Comparison of ENCODE assay signal across 9 cellular contexts in genomic region chr16:57462978-57463362, GRCh38. TPM values are rescaled to one million over a fixed set of nuclear protein-coding genes. Genes with fewer than 3 reads are reported as not detected.
DNase-seq lines count a peak whose midpoint lies in the region; ATAC-seq, FAIRE-seq and TF ChIP-seq lines count a peak whose summit lies in the region.
"Had no signal": no experiment of that assay in that cellular context is flagged by ENCODE, and none has a peak within 500 bp of the region (broad histone marks: within the 10 kb centered on the region; RNA-seq: fewer than 3 reads in every experiment).

No MANE protein-coding gene starts in this region.

- no peaks in the 10 kb centered on the region for H3K27me3 ChIP-seq in HAP-1 (ENCODE audit: low read depth)

- no peak for TF ChIP-seq RAD21 in A549 (conservative IDR thresholded peaks at IDR 0.05 in 1 of 2, IDR thresholded peaks at IDR 0.05 in 1 of 2)

- no peaks in the 10 kb centered on the region for H3K9me3 Mint-ChIP-seq in activated T-helper 1 cell treated with anti-CD3 and anti-CD28 coated beads, Interleukin-12 subunit alpha, Interleukin-12 subunit beta, Interleukin-2, Interleukin-4 antibody, amounts not matched to agents 30 ng/mL and 10 ng/mL and 1 ng/mL, durations not matched to agents 14 hours and 24 hours and 36 hours

- intact Hi-C loops in activated T-helper 1 cell treated with anti-CD3 and anti-CD28 coated beads, Interleukin-12 subunit alpha, Interleukin-12 subunit beta, Interleukin-2, Interleukin-4 antibody, amounts not matched to agents 30 ng/mL and 10 ng/mL and 1 ng/mL, durations not matched to agents 14 hours and 24 hours and 36 hours (cut with micrococcal nuclease), result loop anchor here (1.0 to 5.0 kb wide), 10 partner anchors 12 to 539 kb away; partner anchors contain the start of genes CCDC102A, CIAPIN1, COQ9 and KATNB1

- peaks cover 43% of the 10 kb centered on the region for H3K4me1 Mint-ChIP-seq in activated T-helper 1 cell treated with anti-CD3 and anti-CD28 coated beads, Interleukin-12 subunit alpha, Interleukin-12 subunit beta, Interleukin-2, Interleukin-4 antibody, amounts not matched to agents 30 ng/mL and 10 ng/mL and 1 ng/mL, durations not matched to agents 14 hours and 24 hours and 36 hours (ENCODE audit: low read depth)

- POLR2A ChIA-PET in A549 (lab: Yijun Ruan, JAX), result interaction anchor here (0.9 to 2.5 kb wide), 10 partner anchors 9 to 162 kb away, joined by 3 to 25 read pairs (median 6); partner anchors contain the start of genes CIAPIN1 and COQ9

- in situ Hi-C loops in HAP-1 (cut with MboI; ENCODE audit: low sequenced_read_pairs), result no loop called here

- H3K36me3 ChIP-seq in HAP-1 (replicated peaks), result peaks cover 45% of the 10 kb centered on the region

- peak overlapping the region; percentile 88 for H3K27ac Mint-ChIP-seq in activated T-helper 1 cell treated with anti-CD3 and anti-CD28 coated beads, Interleukin-12 subunit alpha, Interleukin-12 subunit beta, Interleukin-2, Interleukin-4 antibody, amounts not matched to agents 30 ng/mL and 10 ng/mL and 1 ng/mL, durations not matched to agents 14 hours and 24 hours and 36 hours

- no peak for TF ChIP-seq POLR2A in A549 (IDR thresholded peaks at IDR 0.05; ENCODE audit: low read length)

- no peak for TF ChIP-seq CTCF in A549 (IDR thresholded peaks at IDR 0.05)

- H3K4me3 ChIP-seq in A549, result peak overlapping the region; percentile 82
- peak overlapping the region; percentile 65 for H3K4me3 ChIP-seq in HAP-1
- peak overlapping the region; percentile 89 for H3K4me3 ChIP-seq in iPS-11a (ENCODE audit: low read depth, low read length)

- H3K4me3 Mint-ChIP-seq in activated T-helper 1 cell treated with anti-CD3 and anti-CD28 coated beads, Interleukin-12 subunit alpha, Interleukin-12 subunit beta, Interleukin-2, Interleukin-4 antibody, amounts not matched to agents 30 ng/mL and 10 ng/mL and 1 ng/mL, durations not matched to agents 14 hours and 24 hours and 36 hours, result peak overlapping the region; percentile 100

- H3K9me3 ChIP-seq in A549 (no peaks in the 10 kb centered on the region), HAP-1 (no peaks in the 10 kb centered on the region)

- peak in 1 of 2 experiments; percentile 70; a peak in 3 of 6 replicates for ATAC-seq in A549
- ATAC-seq in stimulated activated naive CD8-positive, alpha-beta T cell treated with anti-CD3 and anti-CD28 coated beads, Interleukin-15, Interleukin-2, amounts not matched to agents 100 U/mL and 50 U/mL, for 24 hours, result peak; percentile 3

- no peaks in the 10 kb centered on the region for H3K27me3 Mint-ChIP-seq in activated T-helper 1 cell treated with anti-CD3 and anti-CD28 coated beads, Interleukin-12 subunit alpha, Interleukin-12 subunit beta, Interleukin-2, Interleukin-4 antibody, amounts not matched to agents 30 ng/mL and 10 ng/mL and 1 ng/mL, durations not matched to agents 14 hours and 24 hours and 36 hours (ENCODE audit: insufficient read depth)

- WGBS in A549 (ENCODE audit: missing lambda C conversion rate), result 3% methylated on average over 16 of the region's 16 CpGs

- H3K4me2 ChIP-seq in A549, result peak overlapping the region; percentile 74

- CTCF ChIA-PET in A549 (lab: Yijun Ruan, JAX), result interaction anchor here (0.8 to 4.4 kb wide), 21 partner anchors 9 to 1352 kb away, joined by 3 to 54 read pairs (median 9); partner anchors contain the start of genes CIAPIN1, COQ9 and DOK4

- TF ChIP-seq EP300 in A549 (IDR thresholded peaks at IDR 0.05), result no peak

- H3K27ac ChIP-seq in A549, result peak overlapping the region; percentile 93 to 97

- DNase-seq in A549 (ENCODE audit: low read depth in 1 of 2, low spot score in 1 of 2), result no peak
- DNase-seq in HAP-1 (ENCODE audit: low spot score in 2 of 2), result no peak
- DNase-seq in activated T-helper 1 cell treated with anti-CD3 and anti-CD28 coated beads, Interleukin-12 subunit alpha, Interleukin-12 subunit beta, Interleukin-2, Interleukin-4 antibody, amounts not matched to agents 30 ng/mL and 10 ng/mL and 1 ng/mL, durations not matched to agents 14 hours and 24 hours and 36 hours (ENCODE audit: low spot score), result no peak
- peak; percentile 19 for DNase-seq in stimulated activated naive CD8-positive, alpha-beta T cell treated with anti-CD3 and anti-CD28 coated beads, Interleukin-15, Interleukin-2, amounts not matched to agents 100 U/mL and 50 U/mL, for 24 hours
- DNase-seq in OCI-M1 (lab: John Stamatoyannopoulos, UW), result no peak
- DNase-seq in HT-29 (ENCODE audit: low spot score), result no peak
- DNase-seq in NCI-H2107 treated with DMSO at 0.1 percent for 48 hours (lab: John Stamatoyannopoulos, UW; ENCODE audit: unreplicated experiment), result no peak

- no peak for FAIRE-seq in A549 (lab: Jason Lieb, UNC)
- FAIRE-seq: endometrium had no signal

- peaks cover 45% of the 10 kb centered on the region for H3K36me3 Mint-ChIP-seq in activated T-helper 1 cell treated with anti-CD3 and anti-CD28 coated beads, Interleukin-12 subunit alpha, Interleukin-12 subunit beta, Interleukin-2, Interleukin-4 antibody, amounts not matched to agents 30 ng/mL and 10 ng/mL and 1 ng/mL, durations not matched to agents 14 hours and 24 hours and 36 hours (ENCODE audit: low read depth)

- H3K4me1 ChIP-seq in A549 (peaks cover 43% of the 10 kb centered on the region), HAP-1 (no peaks in the 10 kb centered on the region)

TF ChIP-seq in A549, 52 proteins besides CTCF, POLR2A, EP300 and RAD21 (continues in another document):
- TF ChIP-seq CBX2 (IDR thresholded peaks at IDR 0.05; ENCODE audit: borderline replicate concordance, low read depth), result no peak
- TF ChIP-seq MYC (IDR thresholded peaks at IDR 0.05; ENCODE audit: borderline replicate concordance, low read length), result no peak

RNA-seq across cellular contexts. Expression of gene POLR2C, which starts 0.5 kb away (rescaled TPM):
- polyA plus RNA-seq in A549 (2011; rRNA removed) (229 and 259 TPM in 2 replicates), A549 (2017; fragmentation: RNase III; extraction: RNeasy Plus Mini Kit Qiagen cat#74134 plus additional on column Dnase treatment) (141 to 148 TPM (median 146 TPM) in 3 replicates)
- polyA plus RNA-seq in A549 (2012; cell fraction: cytosol; rRNA removed), result 181 and 221 TPM in 2 replicates
- polyA plus RNA-seq in A549 (2012; cell fraction: nucleus; rRNA removed), result 135 and 142 TPM in 2 replicates
- polyA minus RNA-seq in A549 (2011; rRNA and poly(A)+ RNA removed), result 327 and 401 TPM in 2 replicates
- 89.2 and 90.9 TPM in 2 replicates for total RNA-seq in activated T-helper 1 cell treated with anti-CD3 and anti-CD28 coated beads, Interleukin-12 subunit alpha, Interleukin-12 subunit beta, Interleukin-2, Interleukin-4 antibody, amounts not matched to agents 30 ng/mL and 10 ng/mL and 1 ng/mL, durations not matched to agents 14 hours and 24 hours and 36 hours
- 151 and 174 TPM in 2 replicates for total RNA-seq in HT-29 (2014; rRNA removed; shearing (Covaris generic))

RNA-seq across cellular contexts. Expression of gene COQ9, which starts 15.7 kb away (rescaled TPM):
- polyA plus RNA-seq in A549 (2011; rRNA removed) (109 and 130 TPM in 2 replicates), A549 (2017; fragmentation: RNase III; extraction: RNeasy Plus Mini Kit Qiagen cat#74134 plus additional on column Dnase treatment) (46.2 to 48.0 TPM (median 47.2 TPM) in 3 replicates)
- polyA plus RNA-seq in A549 (2012; cell fraction: cytosol; rRNA removed), result 91.1 and 99.7 TPM in 2 replicates
- 90.2 and 108 TPM in 2 replicates for polyA plus RNA-seq in A549 (2012; cell fraction: nucleus; rRNA removed)
- 81.0 and 97.4 TPM in 2 replicates for polyA minus RNA-seq in A549 (2011; rRNA and poly(A)+ RNA removed)
- 51.2 and 51.6 TPM in 2 replicates for total RNA-seq in activated T-helper 1 cell treated with anti-CD3 and anti-CD28 coated beads, Interleukin-12 subunit alpha, Interleukin-12 subunit beta, Interleukin-2, Interleukin-4 antibody, amounts not matched to agents 30 ng/mL and 10 ng/mL and 1 ng/mL, durations not matched to agents 14 hours and 24 hours and 36 hours
- 54.1 and 65.4 TPM in 2 replicates for total RNA-seq in HT-29 (2014; rRNA removed; shearing (Covaris generic))

RNA-seq across cellular contexts. Expression of gene CIAPIN1, which starts 15.8 kb away (rescaled TPM):
- polyA plus RNA-seq in A549 (2011; rRNA removed) (101 and 114 TPM in 2 replicates), A549 (2017; fragmentation: RNase III; extraction: RNeasy Plus Mini Kit Qiagen cat#74134 plus additional on column Dnase treatment) (69.1 to 75.0 TPM (median 71.5 TPM) in 3 replicates)
- polyA plus RNA-seq in A549 (2012; cell fraction: cytosol; rRNA removed), result 66.5 and 75.6 TPM in 2 replicates
- polyA plus RNA-seq in A549 (2012; cell fraction: nucleus; rRNA removed), result 49.6 and 75.2 TPM in 2 replicates
- polyA minus RNA-seq in A549 (2011; rRNA and poly(A)+ RNA removed), result 49.6 and 60.0 TPM in 2 replicates
- 98.0 and 98.4 TPM in 2 replicates for total RNA-seq in activated T-helper 1 cell treated with anti-CD3 and anti-CD28 coated beads, Interleukin-12 subunit alpha, Interleukin-12 subunit beta, Interleukin-2, Interleukin-4 antibody, amounts not matched to agents 30 ng/mL and 10 ng/mL and 1 ng/mL, durations not matched to agents 14 hours and 24 hours and 36 hours
- 44.3 and 46.4 TPM in 2 replicates for total RNA-seq in HT-29 (2014; rRNA removed; shearing (Covaris generic))

RNA-seq across cellular contexts. Expression of gene DOK4, which starts 23.3 kb away (rescaled TPM):
- polyA plus RNA-seq in A549 (2011; rRNA removed), result 85.4 and 93.2 TPM in 2 replicates
- polyA plus RNA-seq in A549 (2012; cell fraction: cytosol; rRNA removed), result 76.5 and 94.3 TPM in 2 replicates
- polyA plus RNA-seq in A549 (2012; cell fraction: nucleus; rRNA removed), result 99.2 and 102 TPM in 2 replicates
- polyA plus RNA-seq in A549 (2017; fragmentation: RNase III; extraction: RNeasy Plus Mini Kit Qiagen cat#74134 plus additional on column Dnase treatment), result 51.9 to 70.3 TPM (median 65.2 TPM) in 3 replicates
- 103 and 109 TPM in 2 replicates for polyA minus RNA-seq in A549 (2011; rRNA and poly(A)+ RNA removed)
- 4.4 and 4.9 TPM in 2 replicates for total RNA-seq in activated T-helper 1 cell treated with anti-CD3 and anti-CD28 coated beads, Interleukin-12 subunit alpha, Interleukin-12 subunit beta, Interleukin-2, Interleukin-4 antibody, amounts not matched to agents 30 ng/mL and 10 ng/mL and 1 ng/mL, durations not matched to agents 14 hours and 24 hours and 36 hours
- 118 and 122 TPM in 2 replicates for total RNA-seq in HT-29 (2014; rRNA removed; shearing (Covaris generic))

RNA-seq across cellular contexts. Expression of gene CCL17, which starts 58.4 kb away (rescaled TPM):
- polyA plus RNA-seq in A549 (2011; rRNA removed) (not detected in 2 replicates), A549 (2017; fragmentation: RNase III; extraction: RNeasy Plus Mini Kit Qiagen cat#74134 plus additional on column Dnase treatment) (not detected in 3 replicates)
- polyA plus RNA-seq in A549 (2012; cell fraction: cytosol; rRNA removed), result not detected in 2 replicates
- polyA plus RNA-seq in A549 (2012; cell fraction: nucleus; rRNA removed), result not detected in 2 replicates
- not detected in 2 replicates for polyA minus RNA-seq in A549 (2011; rRNA and poly(A)+ RNA removed)
- total RNA-seq in activated T-helper 1 cell treated with anti-CD3 and anti-CD28 coated beads, Interleukin-12 subunit alpha, Interleukin-12 subunit beta, Interleukin-2, Interleukin-4 antibody, amounts not matched to agents 30 ng/mL and 10 ng/mL and 1 ng/mL, durations not matched to agents 14 hours and 24 hours and 36 hours, result 1.3 and 1.6 TPM in 2 replicates
- total RNA-seq in HT-29 (2014; rRNA removed; shearing (Covaris generic)), result not detected in 2 replicates
